Comparison of ENCODE assay signal across 1 cellular context in the genomic region with DNA sequence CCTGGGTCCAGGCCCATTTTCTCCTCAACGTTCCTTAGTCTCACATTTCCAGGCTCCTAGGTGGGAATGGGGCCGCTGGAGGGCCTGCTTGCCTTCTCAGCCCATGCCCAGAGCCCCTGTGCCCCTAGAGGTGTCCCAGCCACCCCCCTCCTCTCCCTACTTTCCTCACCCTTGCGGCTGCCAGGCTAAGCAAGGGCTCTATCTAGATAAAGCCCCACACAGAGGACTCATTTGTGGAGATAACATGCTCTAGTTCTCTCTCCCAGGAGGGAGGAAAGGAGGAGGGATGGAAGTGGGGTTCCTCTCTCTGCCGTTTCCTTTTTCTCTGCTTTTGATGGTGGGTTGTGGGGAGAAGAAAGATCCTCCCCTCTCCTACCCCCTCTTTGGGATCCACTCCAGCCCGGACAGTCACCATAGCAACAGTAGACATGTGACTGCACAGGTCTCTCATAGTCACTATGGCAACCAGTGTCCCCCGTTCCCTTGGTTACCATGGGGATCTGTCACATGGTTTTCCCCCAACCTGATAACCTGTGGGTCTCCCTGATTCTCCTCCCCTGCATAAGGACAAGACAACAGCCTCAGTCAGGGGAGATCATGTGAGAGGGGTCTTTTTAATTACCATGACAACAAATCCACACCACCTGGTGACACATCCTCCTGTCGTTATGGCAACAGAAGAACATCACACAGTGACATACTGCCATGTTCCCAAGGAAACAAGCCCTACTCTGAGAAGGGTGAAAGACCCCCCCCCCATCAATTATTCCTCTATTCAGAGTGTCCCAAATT.
TF ChIP-seq lines count a peak whose summit lies in the region.

No MANE protein-coding gene starts in this region.

TF ChIP-seq in K562, 482 proteins besides CTCF, POLR2A, EP300 and RAD21:
- TF ChIP-seq RAD51 (IDR thresholded peaks at IDR 0.05; ENCODE audit: borderline replicate concordance, low read depth) = 0 out of 2 replicates have a peak, but pooled peaks have one; percentile 32
- no peak for TF ChIP-seq GTF2E2 (tag; IDR thresholded peaks at IDR 0.05)
- TF ChIP-seq, protein P1, sequence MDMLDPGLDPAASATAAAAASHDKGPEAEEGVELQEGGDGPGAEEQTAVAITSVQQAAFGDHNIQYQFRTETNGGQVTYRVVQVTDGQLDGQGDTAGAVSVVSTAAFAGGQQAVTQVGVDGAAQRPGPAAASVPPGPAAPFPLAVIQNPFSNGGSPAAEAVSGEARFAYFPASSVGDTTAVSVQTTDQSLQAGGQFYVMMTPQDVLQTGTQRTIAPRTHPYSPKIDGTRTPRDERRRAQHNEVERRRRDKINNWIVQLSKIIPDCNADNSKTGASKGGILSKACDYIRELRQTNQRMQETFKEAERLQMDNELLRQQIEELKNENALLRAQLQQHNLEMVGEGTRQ (CRISPR knock-in tag; IDR thresholded peaks at IDR 0.05) = peak; percentile 37; the same call in 1 of the 2 replicates
- TF ChIP-seq, protein P2, sequence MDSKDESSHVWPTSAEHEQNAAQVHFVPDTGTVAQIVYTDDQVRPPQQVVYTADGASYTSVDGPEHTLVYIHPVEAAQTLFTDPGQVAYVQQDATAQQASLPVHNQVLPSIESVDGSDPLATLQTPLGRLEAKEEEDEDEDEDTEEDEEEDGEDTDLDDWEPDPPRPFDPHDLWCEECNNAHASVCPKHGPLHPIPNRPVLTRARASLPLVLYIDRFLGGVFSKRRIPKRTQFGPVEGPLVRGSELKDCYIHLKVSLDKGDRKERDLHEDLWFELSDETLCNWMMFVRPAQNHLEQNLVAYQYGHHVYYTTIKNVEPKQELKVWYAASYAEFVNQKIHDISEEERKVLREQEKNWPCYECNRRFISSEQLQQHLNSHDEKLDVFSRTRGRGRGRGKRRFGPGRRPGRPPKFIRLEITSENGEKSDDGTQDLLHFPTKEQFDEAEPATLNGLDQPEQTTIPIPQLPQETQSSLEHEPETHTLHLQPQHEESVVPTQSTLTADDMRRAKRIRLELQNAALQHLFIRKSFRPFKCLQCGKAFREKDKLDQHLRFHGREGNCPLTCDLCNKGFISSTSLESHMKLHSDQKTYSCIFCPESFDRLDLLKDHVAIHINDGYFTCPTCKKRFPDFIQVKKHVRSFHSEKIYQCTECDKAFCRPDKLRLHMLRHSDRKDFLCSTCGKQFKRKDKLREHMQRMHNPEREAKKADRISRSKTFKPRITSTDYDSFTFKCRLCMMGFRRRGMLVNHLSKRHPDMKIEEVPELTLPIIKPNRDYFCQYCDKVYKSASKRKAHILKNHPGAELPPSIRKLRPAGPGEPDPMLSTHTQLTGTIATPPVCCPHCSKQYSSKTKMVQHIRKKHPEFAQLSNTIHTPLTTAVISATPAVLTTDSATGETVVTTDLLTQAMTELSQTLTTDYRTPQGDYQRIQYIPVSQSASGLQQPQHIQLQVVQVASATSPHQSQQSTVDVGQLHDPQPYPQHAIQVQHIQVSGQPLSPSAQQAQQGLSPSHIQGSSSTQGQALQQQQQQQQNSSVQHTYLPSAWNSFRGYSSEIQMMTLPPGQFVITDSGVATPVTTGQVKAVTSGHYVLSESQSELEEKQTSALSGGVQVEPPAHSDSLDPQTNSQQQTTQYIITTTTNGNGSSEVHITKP (IDR thresholded peaks at IDR 0.05; ENCODE audit: partially characterized antibody) = peak; percentile 35
- TF ChIP-seq USF1 (CRISPR knock-in tag; IDR thresholded peaks at IDR 0.05) = peak; percentile 84
- TF ChIP-seq MXI1 (IDR thresholded peaks at IDR 0.05; ENCODE audit: low read depth, low read length) = peak; percentile 84
- TF ChIP-seq FOXJ2 (tag; IDR thresholded peaks at IDR 0.05) = peak; percentile 70; the same call in 1 of the 2 replicates
- no peak for TF ChIP-seq ZKSCAN8 (CRISPR knock-in tag; IDR thresholded peaks at IDR 0.05)
- peak; percentile 20; the same call in 1 of the 2 replicates for TF ChIP-seq VEZF1 (CRISPR knock-in tag; IDR thresholded peaks at IDR 0.05)
- peak; percentile 61; the same call in 1 of the 2 replicates for TF ChIP-seq MYNN (IDR thresholded peaks at IDR 0.05)
- TF ChIP-seq MYNN (CRISPR knock-in tag; IDR thresholded peaks at IDR 0.05) = no peak
- no peak for TF ChIP-seq ZBTB5 (IDR thresholded peaks at IDR 0.05)
- peak; percentile 97 for TF ChIP-seq RFX1 (IDR thresholded peaks at IDR 0.05)
- peak in 1 of 2 experiments; percentile 84; a peak in 2 of 4 replicates for TF ChIP-seq CSDE1 (IDR thresholded peaks at IDR 0.05)
- 0 out of 2 replicates have a peak, but pooled peaks have one; percentile 62 for TF ChIP-seq BMI1 (IDR thresholded peaks at IDR 0.05; ENCODE audit: low read length)
- TF ChIP-seq KDM1A (IDR thresholded peaks at IDR 0.05) = peak; percentile 31 to 40; a peak in 1 of 4 replicates
- no peak for TF ChIP-seq ZC3H8 (IDR thresholded peaks at IDR 0.05)
